8 cellular contexts compared by ENCODE assay signal in the genomic region with DNA sequence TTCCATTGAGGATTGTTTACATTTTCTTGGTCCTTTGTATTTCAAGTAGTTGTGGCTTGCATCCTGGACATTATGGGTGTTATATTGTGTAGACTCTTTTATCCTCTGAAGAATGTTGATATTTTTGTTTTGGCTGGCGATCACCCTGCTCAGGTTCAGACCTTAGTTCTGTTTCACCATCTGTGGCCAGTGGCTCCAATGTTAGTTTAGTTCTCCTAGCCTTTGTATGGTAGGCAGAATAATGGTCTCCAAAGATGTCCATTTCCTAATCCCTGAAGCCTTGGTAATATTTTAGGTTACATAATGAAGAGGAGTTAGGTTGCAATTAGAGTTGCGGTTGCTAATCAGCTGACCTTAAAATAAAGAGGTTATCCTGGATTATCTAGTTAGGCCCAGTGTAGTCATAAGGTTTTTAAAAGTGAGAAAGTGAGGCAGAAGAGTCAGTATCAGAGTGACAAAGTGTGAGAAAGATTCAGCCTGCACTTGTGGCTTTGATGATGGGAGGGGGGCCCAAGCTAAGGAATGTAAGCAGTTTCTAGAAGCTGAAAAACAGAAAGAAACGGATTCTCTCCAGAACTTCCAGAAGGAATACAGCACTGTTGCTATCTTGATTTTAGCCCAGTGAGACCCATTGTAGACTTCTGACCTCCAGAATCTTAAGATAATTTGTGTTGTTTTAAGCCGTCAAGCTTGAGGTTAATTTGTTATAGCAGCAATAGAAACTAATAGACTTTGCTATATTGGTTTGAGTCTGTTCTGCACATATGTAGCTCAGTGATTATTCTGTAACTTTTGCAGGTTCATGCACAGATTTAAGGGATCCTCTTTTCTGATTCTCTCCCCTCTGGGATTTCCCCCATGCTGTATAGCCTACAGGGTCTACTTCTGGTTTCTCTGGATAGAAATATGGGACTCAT. TPM values are rescaled to one million over a fixed set of nuclear protein-coding genes. Genes with fewer than 3 reads are reported as not detected.
DNase-seq lines count a peak whose midpoint lies in the region; ATAC-seq, FAIRE-seq and TF ChIP-seq lines count a peak whose summit lies in the region.

No MANE protein-coding gene starts in this region.

- H3K4me1 ChIP-seq in right atrium auricular region, result peaks cover 3 to 25% of the 10 kb centered on the region in 2 donors
- peaks cover 2% of the 10 kb centered on the region in 2 donors for H3K4me1 ChIP-seq in neuronal stem cell (ENCODE audit: control insufficient read depth in 2 of 2, insufficient read depth in 1 of 2, low read depth in 1 of 2, low read length in 2 of 2)

- H3K4me2 ChIP-seq in neuronal stem cell (ENCODE audit: insufficient read depth, low read length, poor library complexity, severe bottlenecking), result no peak overlapping the region

- H3K14ac ChIP-seq in neuronal stem cell (ENCODE audit: low read length), result no peak overlapping the region

- DNase-seq in GM18507 (ENCODE audit: extremely low spot score, insufficient read length, low read depth) (no peak), left lobe of liver (ENCODE audit: low spot score) (no peak), WERI-Rb-1 (no peak), right atrium auricular region (ENCODE audit: low spot score) (no peak), neuronal stem cell (ENCODE audit: low spot score) (no peak), SKM-1 treated with dmso at 0.1 percent for 144 hours (lab: John Stamatoyannopoulos, UW; ENCODE audit: unreplicated experiment) (no peak)

- no peak overlapping the region for H2BK15ac ChIP-seq in neuronal stem cell (ENCODE audit: low read length)

- no CpG with 5 or more reads among the region's 4 CpGs for WGBS in neuronal stem cell (ENCODE audit: extremely low coverage in 2 of 2, insufficient read length in 2 of 2, insufficient replicate concordance in 1 of 2), 2 donors

- H2BK120ac ChIP-seq in neuronal stem cell (ENCODE audit: low read depth, low read length), result no peak overlapping the region

- no peak overlapping the region for H4K91ac ChIP-seq in neuronal stem cell (ENCODE audit: low read depth, low read length, poor library complexity)

- H2BK12ac ChIP-seq in neuronal stem cell (ENCODE audit: low read length), result no peak overlapping the region

- H2AFZ ChIP-seq in neuronal stem cell (ENCODE audit: low read length), result no peak overlapping the region

- H2BK5ac ChIP-seq in neuronal stem cell (ENCODE audit: low read length), result no peak overlapping the region

- H3K9me3 ChIP-seq in WERI-Rb-1 (ENCODE audit: severe bottlenecking) (peaks cover 4% of the 10 kb centered on the region), right atrium auricular region (no peaks in the 10 kb centered on the region), neuronal stem cell (replicated peaks in 1 of 2; ENCODE audit: control insufficient read depth in 2 of 2, insufficient read depth in 1 of 2, low read depth in 1 of 2, low read length in 2 of 2) (peaks cover 0 to 8% of the 10 kb centered on the region in 2 donors)

- no peaks in the 10 kb centered on the region for H3K79me1 ChIP-seq in neuronal stem cell (ENCODE audit: low read depth, low read length)

- ATAC-seq in GM21390 (IDR thresholded peaks at IDR 0.05; ENCODE audit: unreplicated experiment), result peak; percentile 60
- peak; percentile 41 for ATAC-seq in HG03521 (IDR thresholded peaks at IDR 0.05; ENCODE audit: unreplicated experiment)
- ATAC-seq in left lobe of liver, result peak; percentile 75

- FAIRE-seq in GM18507 (lab: Jason Lieb, UNC), result peak; percentile 92

- no peak overlapping the region for H4K8ac ChIP-seq in neuronal stem cell (ENCODE audit: low read depth, low read length)

- H3K27me3 ChIP-seq in WERI-Rb-1 (ENCODE audit: insufficient read depth, low read depth, severe bottlenecking), result no peaks in the 10 kb centered on the region
- H3K27me3 ChIP-seq in right atrium auricular region, result no peaks in the 10 kb centered on the region
- no peaks in the 10 kb centered on the region for H3K27me3 ChIP-seq in neuronal stem cell (ENCODE audit: control insufficient read depth in 3 of 3, insufficient read depth in 3 of 3, low read depth in 1 of 3, low read length in 3 of 3)

- TF ChIP-seq CTCF in WERI-Rb-1 (IDR thresholded peaks at IDR 0.05; ENCODE audit: low read depth, low read length), result no peak
- TF ChIP-seq CTCF in right atrium auricular region (IDR thresholded peaks at IDR 0.05), result no peak

- no peak overlapping the region for H2AK5ac ChIP-seq in neuronal stem cell (ENCODE audit: low read depth, low read length)

- no peak overlapping the region for H3K4ac ChIP-seq in neuronal stem cell (ENCODE audit: low read length)

- no peak overlapping the region for H3K27ac ChIP-seq in WERI-Rb-1
- peak overlapping the region in 1 of 2 donors; percentile 3 for H3K27ac ChIP-seq in right atrium auricular region
- H3K27ac ChIP-seq in neuronal stem cell (replicated peaks; ENCODE audit: low read length), result no peak overlapping the region

- H3K36me3 ChIP-seq in WERI-Rb-1, result no peaks in the 10 kb centered on the region
- H3K36me3 ChIP-seq in right atrium auricular region, result no peaks in the 10 kb centered on the region
- no peaks in the 10 kb centered on the region for H3K36me3 ChIP-seq in neuronal stem cell (replicated peaks in 1 of 2; ENCODE audit: control insufficient read depth in 2 of 2, insufficient read depth in 2 of 2, low read length in 2 of 2)

- H3K4me3 ChIP-seq in WERI-Rb-1 (ENCODE audit: low read depth, low read length) (no peak overlapping the region), right atrium auricular region (no peak overlapping the region), neuronal stem cell (ENCODE audit: low read length in 2 of 2) (no peak overlapping the region)

- no peak overlapping the region for H3K18ac ChIP-seq in neuronal stem cell (ENCODE audit: low read length)

- H3K9ac ChIP-seq in neuronal stem cell (ENCODE audit: low read depth, low read length, poor library complexity), result no peak overlapping the region

- no peak overlapping the region for H3K23ac ChIP-seq in neuronal stem cell (ENCODE audit: low read depth, low read length, poor library complexity)

RNA-seq across cellular contexts. Expression of gene LNPEP, which starts 21.5 kb away (rescaled TPM):
- total RNA-seq in left lobe of liver (8.4 TPM), right atrium auricular region (10 to 100 TPM; 50.2 to 60.0 TPM)
- 2.2 TPM for polyA plus RNA-seq in neuronal stem cell (2013, experiment 1 of 2)
- polyA plus RNA-seq in neuronal stem cell (2013, experiment 2 of 2), result 2.7 TPM
